In the genomic region with DNA sequence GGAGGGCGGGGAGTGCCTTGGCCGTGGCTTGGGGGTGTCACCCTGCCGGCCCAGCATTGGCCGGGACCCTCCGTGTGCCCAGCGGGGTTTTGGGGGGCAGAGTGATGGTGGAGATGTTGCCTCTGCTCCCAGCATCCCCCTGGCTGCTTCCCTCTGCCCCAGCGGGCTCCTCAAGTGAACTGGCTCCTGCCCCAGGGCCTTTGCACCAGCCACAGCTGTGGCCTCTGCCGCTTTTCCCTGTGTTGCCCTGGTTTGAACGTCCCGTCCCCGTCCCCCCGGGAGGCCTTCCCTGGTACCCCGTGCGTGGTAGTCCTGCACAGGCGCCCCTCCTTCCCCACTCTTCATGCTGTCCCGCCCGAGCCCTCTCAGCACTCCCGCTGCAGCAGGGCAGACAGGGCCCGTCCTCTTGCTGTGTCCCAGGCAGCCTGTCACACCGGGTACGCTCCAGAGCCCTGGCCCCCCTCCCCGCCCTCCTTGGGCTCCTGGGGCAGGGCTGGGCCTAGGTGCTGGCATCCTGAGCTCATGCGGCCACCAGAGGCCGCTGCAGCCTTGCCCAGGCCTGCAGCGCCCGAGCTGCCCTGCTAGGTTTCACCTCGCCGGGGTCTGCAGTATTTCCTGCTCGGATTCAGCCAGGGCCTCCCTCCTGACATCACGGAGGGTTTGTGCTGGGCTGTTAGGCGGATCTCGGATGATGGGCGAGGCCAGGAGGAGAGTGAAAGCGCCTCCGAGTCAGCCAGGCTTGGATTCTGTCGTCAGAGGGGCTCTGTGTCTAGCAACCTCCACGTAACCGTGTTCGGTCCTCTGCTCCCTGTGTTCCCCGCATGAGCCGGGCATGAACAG, we compare ENCODE assay signal across 8 cellular contexts. TPM values are rescaled to one million over a fixed set of nuclear protein-coding genes. Genes with fewer than 3 reads are reported as not detected.
DNase-seq lines count a peak whose midpoint lies in the region; ATAC-seq, FAIRE-seq and TF ChIP-seq lines count a peak whose summit lies in the region.

No MANE protein-coding gene starts in this region.

- no peak for TF ChIP-seq EP300 in H1 (IDR thresholded peaks at IDR 0.05; ENCODE audit: borderline replicate concordance in 1 of 2, low read depth in 2 of 2, low read length in 2 of 2)

- DNase-seq in AG04449 (ENCODE audit: low read depth, low spot score) (peak; percentile 3), NCI-H526 treated with DMSO at 0.1 percent for 48 hours (lab: John Stamatoyannopoulos, UW) (peak; percentile 24), H1 (ENCODE audit: low read depth in 1 of 2, low spot score in 2 of 2) (peak; percentile 77 to 85), mucosa of descending colon (peak; percentile 67 to 73 (median 73))
- DNase-seq in activated CD8-positive, alpha-beta T cell treated with anti-CD3 and anti-CD28 coated beads for 36 hours: peak; percentile 79
- DNase-seq in stimulated activated CD8-positive, alpha-beta memory T cell treated with anti-CD3 and anti-CD28 coated beads, Interleukin-2, amount 100 ng/mL, for 48 hours (ENCODE audit: low read depth in 2 of 2): peak; percentile 45 to 46

- peaks cover 1% of the 10 kb centered on the region for H3K36me3 Mint-ChIP-seq in activated CD8-positive, alpha-beta T cell treated with anti-CD3 and anti-CD28 coated beads for 36 hours (ENCODE audit: low read depth)

- CTCF ChIA-PET in AG04449 (lab: Yijun Ruan, JAX) (interaction anchor here (0.5 to 3.2 kb wide), 41 partner anchors 9 to 529 kb away, joined by 3 to 37 read pairs (median 4); partner anchors contain the start of genes DDX51, LRCOL1, NOC4L and P2RX2), H1 (lab: Charles Lee; ENCODE audit: partially characterized antibody) (interaction anchor here (0.6 to 1.4 kb wide), 19 partner anchors 9 to 407 kb away, joined by 3 to 10 read pairs (median 4); no protein-coding TSS in a partner anchor)
- CTCF ChIA-PET in activated CD8-positive, alpha-beta T cell treated with anti-CD3 and anti-CD28 coated beads for 36 hours (lab: Charles Lee): interaction anchor here (0.7 to 1.1 kb wide), 26 partner anchors 9 to 464 kb away, joined by 3 to 23 read pairs (median 3); partner anchors contain the start of gene NOC4L

- no peak for TF ChIP-seq POLR2A in H1 (IDR thresholded peaks at IDR 0.05; ENCODE audit: control extremely low read depth in 1 of 2, low read depth in 2 of 2, low read length in 2 of 2)

- peaks cover 0 to 3% (median 1%) of the 10 kb centered on the region in 4 experiments; a peak in 4 of 7 replicates for H3K4me1 ChIP-seq in H1 (replicated peaks in 1 of 4; ENCODE audit: control insufficient read depth in 3 of 4, insufficient read depth in 4 of 4, low read length in 3 of 4)
- H3K4me1 ChIP-seq in mucosa of descending colon (ENCODE audit: low read depth): peaks cover 6% of the 10 kb centered on the region

- peak; percentile 96 for TF ChIP-seq CTCF in AG04449 (IDR thresholded peaks at IDR 0.05; ENCODE audit: insufficient read depth, low read length, missing control alignments)
- peak; percentile 84 for TF ChIP-seq CTCF in activated CD8-positive, alpha-beta T cell treated with anti-CD3 and anti-CD28 coated beads for 36 hours (IDR thresholded peaks at IDR 0.05)
- peak in 2 of 3 experiments; percentile 96 to 98; a peak in 3 of 4 replicates for TF ChIP-seq CTCF in H1 (IDR thresholded peaks at IDR 0.05; ENCODE audit: control extremely low read depth in 1 of 3, insufficient read depth in 1 of 3, low read depth in 1 of 3, low read length in 3 of 3)
- TF ChIP-seq CTCF in mucosa of descending colon (IDR thresholded peaks at IDR 0.05): peak; percentile 80

- H2AFZ ChIP-seq in H1 (ENCODE audit: low read length): no peak overlapping the region

- no peak for FAIRE-seq in H1 (lab: Jason Lieb, UNC)

- H2BK20ac ChIP-seq in H1 (ENCODE audit: low read length): no peak overlapping the region

- no peak overlapping the region for H2BK15ac ChIP-seq in H1 (ENCODE audit: low read length)

- H3K4ac ChIP-seq in H1 (replicated peaks; ENCODE audit: insufficient read length, low read depth, low read length): no peak overlapping the region

- H3K27ac ChIP-seq in H1 (ENCODE audit: low read depth, low read length): no peak overlapping the region

- H2BK120ac ChIP-seq in H1 (replicated peaks; ENCODE audit: low read depth, low read length): no peak overlapping the region

- H3K4me2 ChIP-seq in H1 (ENCODE audit: insufficient read depth in 1 of 2, low read depth in 2 of 2, low read length in 2 of 2): 0 out of 4 replicates have a peak overlapping the region, but pooled peaks of 1 of the 2 experiments have one; percentile 17

- WGBS in H1 (ENCODE audit: extremely low coverage in 1 of 2, insufficient coverage in 1 of 2, insufficient read length in 1 of 2, insufficient replicate concordance in 2 of 2, low coverage in 1 of 2, low lambda C conversion rate in 2 of 2, missing lambda C conversion rate in 1 of 2), 2 experiments: 54% methylated on average over 37 of the region's 41 CpGs; no CpG with 5 or more reads in 1 of the 2 experiments

- no peak overlapping the region for H3K14ac ChIP-seq in H1 (ENCODE audit: insufficient read length)

- no peak overlapping the region for H3K9ac ChIP-seq in H1 (replicated peaks in 1 of 4; ENCODE audit: extremely low read depth in 1 of 4, low read depth in 3 of 4, low read length in 3 of 4)

- TF ChIP-seq RAD21 in H1 (IDR thresholded peaks at IDR 0.05 in 1 of 2, conservative IDR thresholded peaks at IDR 0.05 in 1 of 2; ENCODE audit: low read depth in 2 of 2, low read length in 2 of 2): peak; percentile 96 to 100

- H2AK5ac ChIP-seq in H1 (ENCODE audit: low read depth, low read length): no peak overlapping the region

- no peak overlapping the region for H4K91ac ChIP-seq in H1 (replicated peaks; ENCODE audit: insufficient read length, low read length)

- no peak overlapping the region for H3K18ac ChIP-seq in H1 (ENCODE audit: extremely low read depth, low read length)

- intact Hi-C loops in activated CD8-positive, alpha-beta T cell treated with anti-CD3 and anti-CD28 coated beads for 36 hours (cut with micrococcal nuclease): loop anchor here (5.0 kb wide), 1 partner anchor 69 kb away; no protein-coding TSS in a partner anchor
- intact Hi-C loops in mucosa of descending colon (cut with DNase I, micrococcal nuclease): no loop called here

- no peak overlapping the region for H4K5ac ChIP-seq in H1 (ENCODE audit: insufficient read length, low read depth, low read length)

- no peaks in the 10 kb centered on the region for H3K9me3 Mint-ChIP-seq in activated CD8-positive, alpha-beta T cell treated with anti-CD3 and anti-CD28 coated beads for 36 hours

- H3K27ac Mint-ChIP-seq in activated CD8-positive, alpha-beta T cell treated with anti-CD3 and anti-CD28 coated beads for 36 hours: no peak overlapping the region

- H4K20me1 ChIP-seq in H1 (replicated peaks in 1 of 2; ENCODE audit: control insufficient read depth in 1 of 2, insufficient read depth in 2 of 2, low read length in 2 of 2): peaks cover 0 to 31% of the 10 kb centered on the region in 2 experiments

- H3K79me1 ChIP-seq in H1 (ENCODE audit: low read depth, low read length): peaks cover 10% of the 10 kb centered on the region; the same call in 1 of the 2 replicates

- H4K8ac ChIP-seq in H1 (ENCODE audit: extremely low read depth, insufficient read depth, low read length): peak overlapping the region; percentile 82

- peak overlapping the region; percentile 46 for H3K56ac ChIP-seq in H1 (replicated peaks; ENCODE audit: insufficient read length, low read depth, low read length)

- H3K36me3 ChIP-seq in H1 (ENCODE audit: control insufficient read depth in 2 of 4, insufficient read depth in 4 of 4, low read length in 3 of 4): peaks cover 8 to 37% (median 24%) of the 10 kb centered on the region in 4 experiments; a peak in 7 of 8 replicates
- no peaks in the 10 kb centered on the region for H3K36me3 ChIP-seq in mucosa of descending colon (ENCODE audit: low read depth)

- H3K4me3 Mint-ChIP-seq in activated CD8-positive, alpha-beta T cell treated with anti-CD3 and anti-CD28 coated beads for 36 hours: no peak overlapping the region

- H3K79me2 ChIP-seq in H1 (ENCODE audit: control insufficient read depth in 1 of 2, insufficient read depth in 2 of 2, low read length in 2 of 2): peaks cover 0 to 3% of the 10 kb centered on the region in 2 experiments; a peak in 1 of 4 replicates

- no peaks in the 10 kb centered on the region; a peak in 2 of 7 replicates for H3K27me3 ChIP-seq in H1 (replicated peaks in 1 of 4; ENCODE audit: control insufficient read depth in 3 of 4, extremely low read depth in 1 of 4, insufficient read depth in 3 of 4, low read length in 3 of 4)

- peaks cover 3 to 20% of the 10 kb centered on the region in 2 experiments; a peak in 3 of 4 replicates for H3K9me3 ChIP-seq in H1 (ENCODE audit: insufficient read depth in 2 of 2, low read depth in 1 of 2, low read length in 1 of 2)
- no peaks in the 10 kb centered on the region for H3K9me3 ChIP-seq in mucosa of descending colon

- no peak overlapping the region; the same call in 1 of the 2 replicates for H2BK12ac ChIP-seq in H1 (ENCODE audit: low read depth, low read length)

- H3K4me3 ChIP-seq in AG04449 (ENCODE audit: low read depth, low read length) (peak overlapping the region; percentile 29), H1 (ENCODE audit: extremely low read depth in 1 of 4, insufficient read depth in 2 of 4, low read depth in 3 of 4, low read length in 4 of 4) (no peak overlapping the region), mucosa of descending colon (no peak overlapping the region)

- no peak overlapping the region for H2BK5ac ChIP-seq in H1 (ENCODE audit: low read depth, low read length)

- H3K4me1 Mint-ChIP-seq in activated CD8-positive, alpha-beta T cell treated with anti-CD3 and anti-CD28 coated beads for 36 hours (ENCODE audit: low read depth): no peaks in the 10 kb centered on the region

- H3K23me2 ChIP-seq in H1 (ENCODE audit: low read depth, low read length): peaks cover 31% of the 10 kb centered on the region

- no peak overlapping the region for H3K23ac ChIP-seq in H1 (ENCODE audit: insufficient read length)

- no peaks in the 10 kb centered on the region for H3K27me3 Mint-ChIP-seq in activated CD8-positive, alpha-beta T cell treated with anti-CD3 and anti-CD28 coated beads for 36 hours

- POLR2A ChIA-PET in AG04449 (lab: Yijun Ruan, JAX) (interaction anchor here (0.6 to 0.7 kb wide), 2 partner anchors 203 to 252 kb away, joined by 3 read pairs; no protein-coding TSS in a partner anchor), H1 (lab: Charles Lee; ENCODE audit: partially characterized antibody) (interaction anchor here (0.9 kb wide), 3 partner anchors 9 to 175 kb away, joined by 3 to 6 read pairs (median 3); partner anchors contain the start of genes DDX51 and NOC4L)
- POLR2A ChIA-PET in activated CD8-positive, alpha-beta T cell treated with anti-CD3 and anti-CD28 coated beads for 36 hours (lab: Charles Lee): interaction anchor here (0.8 kb wide), 1 partner anchor 11 kb away, joined by 3 read pairs; no protein-coding TSS in a partner anchor

- ATAC-seq in GM18907 (IDR thresholded peaks at IDR 0.05; ENCODE audit: unreplicated experiment) (peak; percentile 83), HG03354 (IDR thresholded peaks at IDR 0.05; ENCODE audit: poor library complexity, severe bottlenecking, unreplicated experiment) (peak; percentile 88), mucosa of descending colon (peak; percentile 94)
- ATAC-seq in activated CD8-positive, alpha-beta T cell treated with anti-CD3 and anti-CD28 coated beads for 36 hours: peak; percentile 89

RNA-seq across cellular contexts. Expression of gene NOC4L, which starts 9.5 kb away (rescaled TPM):
- total RNA-seq in activated CD8-positive, alpha-beta T cell treated with anti-CD3 and anti-CD28 coated beads for 36 hours: 10 to 100 TPM; 35.6 to 41.2 TPM
- total RNA-seq in H1 (2021; fragmentation: NEBNext Ultra II Directional; extraction: Animal tissue kit (Norgen Biotek cat#: 25700)): 38.5 and 40.3 TPM in 2 replicates
- 26.8 and 40.3 TPM in 2 replicates for polyA plus RNA-seq in H1 (2011; rRNA removed)
- polyA plus RNA-seq in H1 (2011; cell fraction: cytosol; rRNA removed): 15.4 TPM
- 33.2 TPM for polyA plus RNA-seq in H1 (2011; cell fraction: nucleus; rRNA removed)
- 20.7 to 40.0 TPM (median 39.8 TPM) in 4 replicates for polyA plus RNA-seq in H1 (2012, experiment 1 of 2)
- polyA plus RNA-seq in H1 (2012, experiment 2 of 2): 47.9 TPM
- polyA plus RNA-seq in H1 (2013, experiment 1 of 2): 41.4 TPM
- polyA plus RNA-seq in H1 (2013, experiment 2 of 2): 37.7 TPM
- 6.1 and 7.4 TPM in 2 replicates for polyA minus RNA-seq in H1 (2011; rRNA and poly(A)+ RNA removed)
- 14.4 TPM for polyA minus RNA-seq in H1 (2011; cell fraction: cytosol; rRNA and poly(A)+ RNA removed)
- 11.9 TPM for polyA minus RNA-seq in H1 (2011; cell fraction: nucleus; rRNA and poly(A)+ RNA removed)
- total RNA-seq in mucosa of descending colon: 10 to 100 TPM; 12.9 to 17.5 (median 13.3) TPM

RNA-seq across cellular contexts. Expression of gene DDX51, which starts 9.6 kb away (rescaled TPM):
- total RNA-seq in activated CD8-positive, alpha-beta T cell treated with anti-CD3 and anti-CD28 coated beads for 36 hours: 10 to 100 TPM; 24.1 to 25.5 TPM
- total RNA-seq in H1 (2021; fragmentation: NEBNext Ultra II Directional; extraction: Animal tissue kit (Norgen Biotek cat#: 25700)): 24.4 and 25.3 TPM in 2 replicates
- polyA plus RNA-seq in H1 (2011; rRNA removed): 11.2 and 19.5 TPM in 2 replicates
- polyA plus RNA-seq in H1 (2011; cell fraction: cytosol; rRNA removed): 23.8 TPM
- 65.2 TPM for polyA plus RNA-seq in H1 (2011; cell fraction: nucleus; rRNA removed)
- polyA plus RNA-seq in H1 (2012, experiment 1 of 2): 25.8 to 31.0 TPM (median 27.9 TPM) in 4 replicates
- polyA plus RNA-seq in H1 (2012, experiment 2 of 2): 11.4 TPM
- 11.4 TPM for polyA plus RNA-seq in H1 (2013, experiment 1 of 2)
- polyA plus RNA-seq in H1 (2013, experiment 2 of 2): 9.4 TPM
- 8.7 and 14.0 TPM in 2 replicates for polyA minus RNA-seq in H1 (2011; rRNA and poly(A)+ RNA removed)
- polyA minus RNA-seq in H1 (2011; cell fraction: cytosol; rRNA and poly(A)+ RNA removed): 12.7 TPM
- 28.4 TPM for polyA minus RNA-seq in H1 (2011; cell fraction: nucleus; rRNA and poly(A)+ RNA removed)
- total RNA-seq in mucosa of descending colon: 10 to 100 TPM; 14.2 to 18.7 (median 15.6) TPM

Comparison
In these comparisons a context has a peak if more than half of its experiments do, and no peak if none do; other contexts are left out.
1. DNase-seq: peak in every context shown above with its lines; median percentile 81 in H1; 79 in activated CD8-positive, alpha-beta T cell treated with anti-CD3 and anti-CD28 coated beads for 36 hours; 73 in mucosa of descending colon; 46 in stimulated activated CD8-positive, alpha-beta memory T cell treated with anti-CD3 and anti-CD28 coated beads, Interleukin-2, amount 100 ng/mL, for 48 hours; 24 in NCI-H526 treated with DMSO at 0.1 percent for 48 hours; 3 in AG04449.